ENCODE assay signal across 8 cellular contexts in the genomic region with DNA sequence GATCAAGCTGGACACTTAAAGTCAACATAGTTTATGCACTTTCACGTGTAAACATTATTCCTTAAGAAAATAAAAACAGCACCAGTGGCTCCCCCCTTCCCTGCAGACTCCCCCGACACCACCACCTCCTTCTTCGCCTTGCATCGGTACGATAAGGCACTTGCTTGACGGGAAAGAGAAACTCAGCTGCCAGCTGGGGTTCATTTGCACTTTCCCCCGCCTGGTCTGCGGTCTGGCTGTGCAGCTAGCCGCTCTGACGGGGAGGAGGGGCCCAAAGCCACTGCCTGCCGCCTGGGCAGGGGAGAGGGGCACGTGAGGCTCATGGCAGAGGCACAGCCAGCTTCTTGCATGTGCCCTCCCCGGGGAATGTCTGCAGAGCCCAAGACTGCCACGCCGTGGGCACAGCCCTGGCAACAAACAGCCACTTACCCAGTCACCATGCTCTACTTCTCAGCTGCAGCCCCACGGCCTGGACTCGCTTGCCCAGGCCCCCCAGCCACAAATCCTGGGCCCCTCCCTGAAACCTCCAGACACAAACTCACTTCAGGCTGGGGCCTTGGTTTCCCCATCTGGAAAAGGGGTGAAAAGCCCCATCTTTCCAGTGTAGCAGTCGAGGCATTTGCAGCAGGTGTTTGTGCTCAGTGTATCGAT. TPM values are rescaled to one million over a fixed set of nuclear protein-coding genes. Genes with fewer than 3 reads are reported as not detected.
DNase-seq lines count a peak whose midpoint lies in the region; ATAC-seq and TF ChIP-seq lines count a peak whose summit lies in the region.

No MANE protein-coding gene starts in this region.

- peak; percentile 17 for TF ChIP-seq CTCF in GM13977 (IDR thresholded peaks at IDR 0.05; ENCODE audit: extremely low read depth, insufficient read depth, missing control alignments)
- TF ChIP-seq CTCF in WTC11 (IDR thresholded peaks at IDR 0.05), result no peak

- no peaks in the 10 kb centered on the region for H3K36me3 Mint-ChIP-seq in WTC11

- H3K27ac ChIP-seq in caudate nucleus (ENCODE audit: low read depth, low read length), result no peak overlapping the region

- H3K27me3 Mint-ChIP-seq in WTC11 (ENCODE audit: low read depth), result no peaks in the 10 kb centered on the region; the same call in 1 of the 2 replicates

- DNase-seq in GM13977 (ENCODE audit: low spot score) (peak; percentile 67), NCI-H128 (lab: John Stamatoyannopoulos, UW; ENCODE audit: unreplicated experiment) (peak; percentile 19), WTC11 (ENCODE audit: low spot score) (peak; percentile 69), caudate nucleus (lab: John Stamatoyannopoulos, UW) (peak in 60 of 61 donors; percentile 4 to 81 (median 45)), left lobe of liver (ENCODE audit: low spot score) (peak; percentile 65), NCI-H82 (lab: John Stamatoyannopoulos, UW) (no peak)
- DNase-seq in stimulated activated CD4-positive, alpha-beta T cell treated with anti-CD3 and anti-CD28 coated beads, Interleukin-4, amount 100 ng/mL, for 48 hours (ENCODE audit: low read depth in 2 of 2), result peak; percentile 45 to 59

- ATAC-seq in HG02571 (IDR thresholded peaks at IDR 0.05; ENCODE audit: unreplicated experiment) (peak; percentile 66), WTC11 (peak; percentile 87), left lobe of liver (peak; percentile 87)

- H3K27ac Mint-ChIP-seq in WTC11, result no peak overlapping the region

- CTCF ChIA-PET in WTC11 (lab: Charles Lee), result interaction anchor here (0.7 to 3.4 kb wide), 12 partner anchors 10 to 314 kb away, joined by 3 to 29 read pairs (median 3); a partner anchor contains a TSS

- H3K9me3 Mint-ChIP-seq in WTC11, result no peaks in the 10 kb centered on the region

- in situ Hi-C loops in GM13977 (cut with MboI; ENCODE audit: low pct_unique_long_range_greater_than_20kb, low sequenced_read_pairs, unreplicated experiment), result no loop called here

- H3K4me3 Mint-ChIP-seq in WTC11, result no peak overlapping the region

- H3K4me1 Mint-ChIP-seq in WTC11, result peaks cover 33% of the 10 kb centered on the region

- POLR2A ChIA-PET in WTC11 (lab: Charles Lee), result interaction anchor here (0.9 to 1.4 kb wide), 3 partner anchors 15 to 42 kb away, joined by 3 to 6 read pairs (median 3); a partner anchor contains a TSS

TF ChIP-seq in WTC11, 78 proteins besides CTCF, POLR2A, EP300 and RAD21 (continues in another document):
- TF ChIP-seq TEAD1 (CRISPR knock-in tag; IDR thresholded peaks at IDR 0.05) (peak; percentile 47; the same call in 1 of the 2 replicates), ZNF317 (CRISPR knock-in tag; IDR thresholded peaks at IDR 0.05; ENCODE audit: borderline replicate concordance, low read depth) (no peak), ZBTB21 (CRISPR knock-in tag; IDR thresholded peaks at IDR 0.05; ENCODE audit: borderline replicate concordance) (peak; percentile 62; the same call in 1 of the 2 replicates), ETV6 (CRISPR knock-in tag; IDR thresholded peaks at IDR 0.05) (0 out of 2 replicates have a peak, but pooled peaks have one; percentile 74), CBFB (CRISPR knock-in tag; IDR thresholded peaks at IDR 0.05; ENCODE audit: low read depth) (no peak), FOXK1 (CRISPR knock-in tag; IDR thresholded peaks at IDR 0.05) (peak; percentile 38; the same call in 1 of the 2 replicates), SP1 (CRISPR knock-in tag; conservative IDR thresholded peaks at IDR 0.05) (no peak), MYBL2 (CRISPR knock-in tag; IDR thresholded peaks at IDR 0.05) (no peak)
- TF ChIP-seq, protein P1, sequence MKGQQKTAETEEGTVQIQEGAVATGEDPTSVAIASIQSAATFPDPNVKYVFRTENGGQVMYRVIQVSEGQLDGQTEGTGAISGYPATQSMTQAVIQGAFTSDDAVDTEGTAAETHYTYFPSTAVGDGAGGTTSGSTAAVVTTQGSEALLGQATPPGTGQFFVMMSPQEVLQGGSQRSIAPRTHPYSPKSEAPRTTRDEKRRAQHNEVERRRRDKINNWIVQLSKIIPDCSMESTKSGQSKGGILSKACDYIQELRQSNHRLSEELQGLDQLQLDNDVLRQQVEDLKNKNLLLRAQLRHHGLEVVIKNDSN (CRISPR knock-in tag; IDR thresholded peaks at IDR 0.05), result peak; percentile 82
- TF ChIP-seq, protein P2, sequence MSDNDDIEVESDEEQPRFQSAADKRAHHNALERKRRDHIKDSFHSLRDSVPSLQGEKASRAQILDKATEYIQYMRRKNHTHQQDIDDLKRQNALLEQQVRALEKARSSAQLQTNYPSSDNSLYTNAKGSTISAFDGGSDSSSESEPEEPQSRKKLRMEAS (CRISPR knock-in tag; IDR thresholded peaks at IDR 0.05), result peak; percentile 78
- TF ChIP-seq, protein P3, sequence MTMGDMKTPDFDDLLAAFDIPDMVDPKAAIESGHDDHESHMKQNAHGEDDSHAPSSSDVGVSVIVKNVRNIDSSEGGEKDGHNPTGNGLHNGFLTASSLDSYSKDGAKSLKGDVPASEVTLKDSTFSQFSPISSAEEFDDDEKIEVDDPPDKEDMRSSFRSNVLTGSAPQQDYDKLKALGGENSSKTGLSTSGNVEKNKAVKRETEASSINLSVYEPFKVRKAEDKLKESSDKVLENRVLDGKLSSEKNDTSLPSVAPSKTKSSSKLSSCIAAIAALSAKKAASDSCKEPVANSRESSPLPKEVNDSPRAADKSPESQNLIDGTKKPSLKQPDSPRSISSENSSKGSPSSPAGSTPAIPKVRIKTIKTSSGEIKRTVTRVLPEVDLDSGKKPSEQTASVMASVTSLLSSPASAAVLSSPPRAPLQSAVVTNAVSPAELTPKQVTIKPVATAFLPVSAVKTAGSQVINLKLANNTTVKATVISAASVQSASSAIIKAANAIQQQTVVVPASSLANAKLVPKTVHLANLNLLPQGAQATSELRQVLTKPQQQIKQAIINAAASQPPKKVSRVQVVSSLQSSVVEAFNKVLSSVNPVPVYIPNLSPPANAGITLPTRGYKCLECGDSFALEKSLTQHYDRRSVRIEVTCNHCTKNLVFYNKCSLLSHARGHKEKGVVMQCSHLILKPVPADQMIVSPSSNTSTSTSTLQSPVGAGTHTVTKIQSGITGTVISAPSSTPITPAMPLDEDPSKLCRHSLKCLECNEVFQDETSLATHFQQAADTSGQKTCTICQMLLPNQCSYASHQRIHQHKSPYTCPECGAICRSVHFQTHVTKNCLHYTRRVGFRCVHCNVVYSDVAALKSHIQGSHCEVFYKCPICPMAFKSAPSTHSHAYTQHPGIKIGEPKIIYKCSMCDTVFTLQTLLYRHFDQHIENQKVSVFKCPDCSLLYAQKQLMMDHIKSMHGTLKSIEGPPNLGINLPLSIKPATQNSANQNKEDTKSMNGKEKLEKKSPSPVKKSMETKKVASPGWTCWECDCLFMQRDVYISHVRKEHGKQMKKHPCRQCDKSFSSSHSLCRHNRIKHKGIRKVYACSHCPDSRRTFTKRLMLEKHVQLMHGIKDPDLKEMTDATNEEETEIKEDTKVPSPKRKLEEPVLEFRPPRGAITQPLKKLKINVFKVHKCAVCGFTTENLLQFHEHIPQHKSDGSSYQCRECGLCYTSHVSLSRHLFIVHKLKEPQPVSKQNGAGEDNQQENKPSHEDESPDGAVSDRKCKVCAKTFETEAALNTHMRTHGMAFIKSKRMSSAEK (CRISPR knock-in tag; IDR thresholded peaks at IDR 0.05; ENCODE audit: borderline replicate concordance), result no peak
- TF ChIP-seq, protein P4, sequence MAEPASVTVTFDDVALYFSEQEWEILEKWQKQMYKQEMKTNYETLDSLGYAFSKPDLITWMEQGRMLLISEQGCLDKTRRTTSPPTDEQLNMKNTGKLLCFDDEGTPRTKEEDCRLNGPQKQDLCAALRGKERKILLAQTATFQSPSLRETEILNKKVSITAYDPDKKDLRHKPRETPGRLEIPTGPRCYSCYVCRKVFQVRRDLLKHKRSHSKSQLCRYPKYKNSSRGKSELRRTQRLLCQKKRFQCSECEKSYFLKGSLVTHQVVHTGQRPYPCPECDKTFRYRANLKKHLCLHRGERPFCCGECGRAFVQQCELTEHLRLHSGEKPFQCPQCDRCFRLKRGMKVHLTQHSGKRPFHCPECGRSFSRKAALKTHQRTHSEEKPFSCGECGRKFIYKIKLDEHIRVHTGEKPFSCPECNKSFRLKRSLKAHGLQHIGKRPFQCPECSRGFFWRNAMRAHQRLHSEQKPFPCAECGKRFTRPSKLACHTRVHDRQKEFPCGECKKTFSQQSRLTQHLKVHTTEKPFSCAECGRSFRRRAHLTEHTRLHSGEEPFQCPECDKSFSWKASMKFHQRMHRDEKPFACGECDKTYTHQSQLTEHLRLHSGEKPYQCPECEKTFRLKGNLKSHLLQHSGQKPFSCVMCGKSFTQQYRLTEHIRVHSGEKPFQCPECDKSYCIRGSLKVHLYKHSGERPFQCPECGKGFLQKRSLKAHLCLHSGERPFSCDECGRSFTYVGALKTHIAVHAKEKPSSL (CRISPR knock-in tag; conservative IDR thresholded peaks at IDR 0.05), result no peak
- TF ChIP-seq, protein P5, sequence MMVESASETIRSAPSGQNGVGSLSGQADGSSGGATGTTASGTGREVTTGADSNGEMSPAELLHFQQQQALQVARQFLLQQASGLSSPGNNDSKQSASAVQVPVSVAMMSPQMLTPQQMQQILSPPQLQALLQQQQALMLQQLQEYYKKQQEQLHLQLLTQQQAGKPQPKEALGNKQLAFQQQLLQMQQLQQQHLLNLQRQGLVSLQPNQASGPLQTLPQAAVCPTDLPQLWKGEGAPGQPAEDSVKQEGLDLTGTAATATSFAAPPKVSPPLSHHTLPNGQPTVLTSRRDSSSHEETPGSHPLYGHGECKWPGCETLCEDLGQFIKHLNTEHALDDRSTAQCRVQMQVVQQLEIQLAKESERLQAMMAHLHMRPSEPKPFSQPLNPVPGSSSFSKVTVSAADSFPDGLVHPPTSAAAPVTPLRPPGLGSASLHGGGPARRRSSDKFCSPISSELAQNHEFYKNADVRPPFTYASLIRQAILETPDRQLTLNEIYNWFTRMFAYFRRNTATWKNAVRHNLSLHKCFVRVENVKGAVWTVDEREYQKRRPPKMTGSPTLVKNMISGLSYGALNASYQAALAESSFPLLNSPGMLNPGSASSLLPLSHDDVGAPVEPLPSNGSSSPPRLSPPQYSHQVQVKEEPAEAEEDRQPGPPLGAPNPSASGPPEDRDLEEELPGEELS (CRISPR knock-in tag; IDR thresholded peaks at IDR 0.05), result peak; percentile 73; the same call in 1 of the 2 replicates

RNA-seq across cellular contexts. Expression of a gene that starts 16.5 kb away (rescaled TPM):
- total RNA-seq in WTC11 (2021) (0.48 TPM in 1 of 3 replicates, not detected in the others), left lobe of liver (not detected)

RNA-seq across cellular contexts. Expression of a gene that starts 21.3 kb away (rescaled TPM):
- total RNA-seq in WTC11 (2021) (not detected in 3 replicates), left lobe of liver (not detected)

RNA-seq across cellular contexts. Expression of a gene that starts 24.2 kb away (rescaled TPM):
- total RNA-seq in WTC11 (2021), result not detected in 3 replicates
- not detected for total RNA-seq in left lobe of liver

RNA-seq across cellular contexts. Expression of a gene that starts 28.5 kb away (rescaled TPM):
- not detected in 3 replicates for total RNA-seq in WTC11 (2021)
- not detected for total RNA-seq in left lobe of liver

RNA-seq across cellular contexts. Expression of a gene that starts 41.6 kb away (rescaled TPM):
- total RNA-seq in WTC11 (2021) (62.3 to 67.1 TPM (median 62.5 TPM) in 3 replicates), left lobe of liver (0.91 TPM)
